In the genomic region with DNA sequence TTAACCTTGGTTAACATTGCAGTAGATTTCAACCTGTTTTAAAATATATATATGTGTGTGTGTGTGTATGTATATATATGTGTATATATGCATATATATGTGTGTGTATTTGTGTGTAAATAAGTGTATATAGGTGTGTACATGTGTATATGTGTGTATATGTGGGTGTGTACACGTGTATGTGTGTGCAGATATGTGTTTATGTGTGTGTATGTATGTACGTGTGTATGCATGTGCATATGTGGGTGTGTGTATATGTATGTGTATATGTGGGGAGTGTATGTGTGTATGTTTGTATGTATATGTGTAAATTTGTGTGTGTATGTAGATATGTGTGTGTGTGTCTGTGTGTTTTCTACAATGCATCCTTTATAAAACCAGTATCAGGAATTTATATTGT, we compare ENCODE assay signal across 25 cellular contexts.
DNase-seq lines count a peak whose midpoint lies in the region; ATAC-seq, FAIRE-seq and TF ChIP-seq lines count a peak whose summit lies in the region.
"Had no signal": no experiment of that assay in that cellular context is flagged by ENCODE, and none has a peak within 500 bp of the region (broad histone marks: within the 10 kb centered on the region; RNA-seq: fewer than 3 reads in every experiment).

No MANE protein-coding gene starts in this region.

- H3K36me3 ChIP-seq in K562 (ENCODE audit: control insufficient read depth, insufficient read depth, low read length): no peaks in the 10 kb centered on the region
- no peaks in the 10 kb centered on the region for H3K36me3 ChIP-seq in right lobe of liver
- H3K36me3 ChIP-seq in sigmoid colon: no peaks in the 10 kb centered on the region
- H3K36me3 ChIP-seq in vagina: no peaks in the 10 kb centered on the region
- H3K36me3 ChIP-seq in upper lobe of left lung: no peaks in the 10 kb centered on the region
- H3K36me3 ChIP-seq: BLaER1, SJSA1 had no signal

- H3K9ac ChIP-seq in K562 (ENCODE audit: insufficient read depth in 1 of 2, low read depth in 2 of 2, low read length in 2 of 2): no peak overlapping the region
- H3K9ac ChIP-seq: BLaER1 had no signal

- H3K4me1 ChIP-seq in K562 (replicated peaks in 1 of 2; ENCODE audit: control insufficient read depth in 2 of 2, insufficient read depth in 2 of 2, low read length in 2 of 2) (peaks cover 0 to 4% of the 10 kb centered on the region in 2 experiments; a peak in 2 of 5 replicates), right lobe of liver (no peaks in the 10 kb centered on the region), sigmoid colon (peaks cover 0 to 78% (median 67%) of the 10 kb centered on the region in 4 donors), vagina (peaks cover 29% of the 10 kb centered on the region), upper lobe of left lung (peaks cover 0 to 29% (median 8%) of the 10 kb centered on the region in 4 donors)

- BruUV-seq in K562 (replicated peaks; lab: Mats Ljungman, UMichigan): no TSS peak

- H4K20me1 ChIP-seq in K562 (replicated peaks; ENCODE audit: control insufficient read depth, insufficient read depth, low read length): peaks cover 3% of the 10 kb centered on the region; the same call in 1 of the 2 replicates
- H4K20me1 ChIP-seq: BLaER1 had no signal

- H3K9me3 Mint-ChIP-seq in activated CD4-positive, alpha-beta T cell treated with anti-CD3 and anti-CD28 coated beads for 36 hours (ENCODE audit: low read depth): no peaks in the 10 kb centered on the region
- H3K9me3 Mint-ChIP-seq: CD8-positive, alpha-beta T cell; HFFc6 had no signal

- no peak for TF ChIP-seq RAD21 in K562 (CRISPR knock-in tag; conservative IDR thresholded peaks at IDR 0.05 in 1 of 2, IDR thresholded peaks at IDR 0.05 in 1 of 2)

- no peaks in the 10 kb centered on the region for H3K36me3 Mint-ChIP-seq in activated CD4-positive, alpha-beta T cell treated with anti-CD3 and anti-CD28 coated beads for 36 hours (ENCODE audit: low read depth)
- H3K36me3 Mint-ChIP-seq: CD8-positive, alpha-beta T cell had no signal

- in situ Hi-C loops in K562 (cut with MboI): no loop called here

- ATAC-seq in K562 (no peak), right lobe of liver (no peak), GM18907 (IDR thresholded peaks at IDR 0.05; ENCODE audit: unreplicated experiment) (no peak), upper lobe of left lung (ENCODE audit: low FRiP score in 2 of 2) (no peak)
- no peak for ATAC-seq in activated CD4-positive, alpha-beta T cell treated with anti-CD3 and anti-CD28 coated beads for 36 hours
- ATAC-seq: CD8-positive, alpha-beta T cell; Panc1 had no signal

- FAIRE-seq in K562 (lab: Jason Lieb, UNC): no peak
- FAIRE-seq: GM12891, H54 had no signal

- TF ChIP-seq POLR2A in K562 (conservative IDR thresholded peaks at IDR 0.05) (no peak), right lobe of liver (IDR thresholded peaks at IDR 0.05) (no peak), sigmoid colon (IDR thresholded peaks at IDR 0.05) (no peak), vagina (IDR thresholded peaks at IDR 0.05) (no peak), upper lobe of left lung (IDR thresholded peaks at IDR 0.05) (no peak)

- no peaks in the 10 kb centered on the region for H3K79me2 ChIP-seq in K562 (ENCODE audit: control insufficient read depth, insufficient read depth, low read length)

- CTCF ChIA-PET in K562 (lab: Yijun Ruan, JAX; ENCODE audit: low intra/inter-chr PET ratio): no interaction called here
- CTCF ChIA-PET in activated CD4-positive, alpha-beta T cell treated with anti-CD3 and anti-CD28 coated beads for 36 hours (lab: Charles Lee): no interaction called here

- H3K4me1 Mint-ChIP-seq in activated CD4-positive, alpha-beta T cell treated with anti-CD3 and anti-CD28 coated beads for 36 hours: no peaks in the 10 kb centered on the region

- H2AFZ ChIP-seq in K562 (ENCODE audit: low read depth, low read length): no peak overlapping the region

- peaks cover 4% of the 10 kb centered on the region for H3K9me1 ChIP-seq in K562 (ENCODE audit: control insufficient read depth, insufficient read depth, low read length)

- TF ChIP-seq EP300 in K562 (IDR thresholded peaks at IDR 0.05; ENCODE audit: low read length) (no peak), sigmoid colon (IDR thresholded peaks at IDR 0.05) (no peak), upper lobe of left lung (IDR thresholded peaks at IDR 0.05) (no peak)

- H3K4me3 ChIP-seq in K562 (no peak overlapping the region), right lobe of liver (no peak overlapping the region), sigmoid colon (peak overlapping the region in 1 of 4 donors; percentile 46), vagina (no peak overlapping the region), upper lobe of left lung (no peak overlapping the region)
- H3K4me3 ChIP-seq: BLaER1, SJSA1 had no signal

- POLR2A ChIA-PET in K562 (lab: Yijun Ruan, JAX): no interaction called here
- POLR2A ChIA-PET in activated CD4-positive, alpha-beta T cell treated with anti-CD3 and anti-CD28 coated beads for 36 hours (lab: Charles Lee): no interaction called here

- 3% methylated on average over 2 of the region's 2 CpGs for WGBS in K562 (ENCODE audit: insufficient coverage, low coverage, missing lambda C conversion rate)
- 70% methylated on average over 2 of the region's 2 CpGs for WGBS in right lobe of liver (ENCODE audit: insufficient coverage, low coverage, low lambda C conversion rate, missing lambda C conversion rate)
- 50 to 73% methylated on average over 2 of the region's 2 CpGs for WGBS in sigmoid colon, 2 donors
- WGBS in upper lobe of left lung, 2 donors: 72 to 84% methylated on average over 2 of the region's 2 CpGs

- H3K27me3 Mint-ChIP-seq in activated CD4-positive, alpha-beta T cell treated with anti-CD3 and anti-CD28 coated beads for 36 hours: peaks cover 25% of the 10 kb centered on the region

- H3K27ac ChIP-seq in K562 (ENCODE audit: extremely low read depth, low read depth, low read length) (no peak overlapping the region), right lobe of liver (peak overlapping the region in 2 of 3 donors; percentile 2 to 55), sigmoid colon (peak overlapping the region; percentile 93 to 96 (median 94)), vagina (peak overlapping the region; percentile 68), upper lobe of left lung (peak overlapping the region in 2 of 4 donors; percentile 89)
- H3K27ac ChIP-seq: BLaER1, HL-60 had no signal

- TF ChIP-seq CTCF in K562 (IDR thresholded peaks at IDR 0.05 in 2 of 3, conservative IDR thresholded peaks at IDR 0.05 in 1 of 3; ENCODE audit: insufficient read depth in 2 of 3, low read depth in 1 of 3, low read length in 3 of 3) (no peak), right lobe of liver (IDR thresholded peaks at IDR 0.05) (no peak), sigmoid colon (IDR thresholded peaks at IDR 0.05) (no peak), vagina (IDR thresholded peaks at IDR 0.05) (no peak), upper lobe of left lung (IDR thresholded peaks at IDR 0.05) (no peak)

- H3K9me3 ChIP-seq in K562 (replicated peaks; ENCODE audit: control insufficient read depth, insufficient read depth, low read depth, low read length): no peaks in the 10 kb centered on the region
- no peaks in the 10 kb centered on the region for H3K9me3 ChIP-seq in right lobe of liver
- no peaks in the 10 kb centered on the region for H3K9me3 ChIP-seq in sigmoid colon
- H3K9me3 ChIP-seq in vagina: no peaks in the 10 kb centered on the region
- no peaks in the 10 kb centered on the region for H3K9me3 ChIP-seq in upper lobe of left lung
- H3K9me3 ChIP-seq: BLaER1, SJSA1 had no signal

- intact Hi-C loops in K562 (cut with micrococcal nuclease) (no loop called here), right lobe of liver (cut with DNase I) (no loop called here), sigmoid colon (cut with DNase I) (loop anchor here (2.0 to 5.0 kb wide), 5 partner anchors 153 to 228 kb away; no protein-coding TSS in a partner anchor), vagina (cut with DNase I) (no loop called here)
- intact Hi-C loops in activated CD4-positive, alpha-beta T cell treated with anti-CD3 and anti-CD28 coated beads for 36 hours (cut with DNase I, micrococcal nuclease): no loop called here

- H3K27ac Mint-ChIP-seq in activated CD4-positive, alpha-beta T cell treated with anti-CD3 and anti-CD28 coated beads for 36 hours: no peak overlapping the region
- H3K27ac Mint-ChIP-seq: CD8-positive, alpha-beta T cell; HFFc6 had no signal

- H3K4me2 ChIP-seq in K562 (ENCODE audit: insufficient read depth, low read length): no peak overlapping the region
- H3K4me2 ChIP-seq: BLaER1 had no signal

- H3K27me3 ChIP-seq in K562 (ENCODE audit: control insufficient read depth in 2 of 2, insufficient read depth in 2 of 2, low read length in 2 of 2): peaks cover 31 to 44% of the 10 kb centered on the region in 2 experiments
- no peaks in the 10 kb centered on the region for H3K27me3 ChIP-seq in right lobe of liver
- H3K27me3 ChIP-seq in sigmoid colon: no peaks in the 10 kb centered on the region
- H3K27me3 ChIP-seq in vagina: no peaks in the 10 kb centered on the region
- no peaks in the 10 kb centered on the region for H3K27me3 ChIP-seq in upper lobe of left lung
- H3K27me3 ChIP-seq: BLaER1, SJSA1 had no signal

- H3K4me3 Mint-ChIP-seq in activated CD4-positive, alpha-beta T cell treated with anti-CD3 and anti-CD28 coated beads for 36 hours: no peak overlapping the region
- H3K4me3 Mint-ChIP-seq: CD8-positive, alpha-beta T cell; HFFc6 had no signal

- DNase-seq in K562 (ENCODE audit: extremely low read depth in 1 of 4, low spot score in 3 of 4) (no peak), right lobe of liver (no peak), sigmoid colon (no peak), vagina (ENCODE audit: extremely low spot score in 2 of 2) (no peak), upper lobe of left lung (no peak)
- DNase-seq in activated CD4-positive, alpha-beta T cell treated with anti-CD3 and anti-CD28 coated beads for 36 hours: no peak
- DNase-seq: Calu3; CD8-positive, alpha-beta T cell; DMS53; EL; HFFc6; MM.1S; NCI-H1092; NCI-H1436 treated with DMSO at 0.1 percent for 48 hours; NCI-H2029; NCI-H2171 treated with DMSO at 0.1 percent for 48 hours; NCI-H446 treated with DMSO at 0.1 percent for 48 hours; NCI-H69 had no signal

TF ChIP-seq in K562, 482 proteins besides CTCF, POLR2A, EP300 and RAD21:
- no peak for TF ChIP-seq ZNF507 (tag; conservative IDR thresholded peaks at IDR 0.05)
- TF ChIP-seq TSC22D4 (tag; IDR thresholded peaks at IDR 0.05): peak; percentile 63; the same call in 1 of the 2 replicates
- TF ChIP-seq, protein P1, sequence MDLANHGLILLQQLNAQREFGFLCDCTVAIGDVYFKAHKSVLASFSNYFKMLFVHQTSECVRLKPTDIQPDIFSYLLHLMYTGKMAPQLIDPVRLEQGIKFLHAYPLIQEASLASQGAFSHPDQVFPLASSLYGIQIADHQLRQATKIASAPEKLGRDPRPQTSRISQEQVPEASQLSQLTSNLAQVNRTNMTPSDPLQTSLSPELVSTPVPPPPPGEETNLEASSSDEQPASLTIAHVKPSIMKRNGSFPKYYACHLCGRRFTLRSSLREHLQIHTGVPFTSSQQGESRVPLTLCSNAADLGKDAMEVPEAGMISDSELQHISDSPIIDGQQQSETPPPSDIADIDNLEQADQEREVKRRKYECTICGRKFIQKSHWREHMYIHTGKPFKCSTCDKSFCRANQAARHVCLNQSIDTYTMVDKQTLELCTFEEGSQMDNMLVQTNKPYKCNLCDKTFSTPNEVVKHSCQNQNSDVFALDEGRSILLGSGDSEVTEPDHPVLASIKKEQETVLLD (IDR thresholded peaks at IDR 0.05): no peak
- TF ChIP-seq KDM1A (IDR thresholded peaks at IDR 0.05): peak in 1 of 2 experiments; percentile 87; a peak in 2 of 4 replicates
